ENCODE assay signal across 8 cellular contexts in genomic region chr15:78797956-78798754, GRCh38. TPM values are rescaled to one million over a fixed set of nuclear protein-coding genes. Genes with fewer than 3 reads are reported as not detected.
DNase-seq lines count a peak whose midpoint lies in the region; ATAC-seq and TF ChIP-seq lines count a peak whose summit lies in the region.
"Not testable (repeated sequence)": the region's sequence is repeated elsewhere in the genome, so short reads cannot be mapped to it uniquely, and the experiment has no call there.

No MANE protein-coding gene starts in this region.

- WGBS in neuronal stem cell (ENCODE audit: extremely low coverage in 2 of 2, insufficient read length in 2 of 2, insufficient replicate concordance in 1 of 2), 2 donors, result no CpG with 5 or more reads among the region's 19 CpGs

- not testable (repeated sequence) for H2AK5ac ChIP-seq in neuronal stem cell (ENCODE audit: low read depth, low read length)

- not testable (repeated sequence) for H3K9me3 ChIP-seq in ascending aorta; neuronal stem cell (replicated peaks in 1 of 2; ENCODE audit: control insufficient read depth in 2 of 2, insufficient read depth in 1 of 2, low read depth in 1 of 2, low read length in 2 of 2); thoracic aorta

- not testable (repeated sequence) for H3K18ac ChIP-seq in neuronal stem cell (ENCODE audit: low read length)

- not testable (repeated sequence) for H2BK120ac ChIP-seq in neuronal stem cell (ENCODE audit: low read depth, low read length)

- peaks cover 11 to 19% of the 10 kb centered on the region in 2 donors for H3K36me3 ChIP-seq in ascending aorta
- peaks cover 25 to 63% of the 10 kb centered on the region in 2 donors for H3K36me3 ChIP-seq in neuronal stem cell (replicated peaks in 1 of 2; ENCODE audit: control insufficient read depth in 2 of 2, insufficient read depth in 2 of 2, low read length in 2 of 2)
- not testable (repeated sequence) for H3K36me3 ChIP-seq in thoracic aorta

- intact Hi-C loops in ascending aorta (cut with DNase I); left cardiac atrium (cut with DNase I): not testable (repeated sequence)

- not testable (repeated sequence) for H3K14ac ChIP-seq in neuronal stem cell (ENCODE audit: low read length)

- H2BK5ac ChIP-seq in neuronal stem cell (ENCODE audit: low read length), result not testable (repeated sequence)

- H3K4ac ChIP-seq in neuronal stem cell (ENCODE audit: low read length), result not testable (repeated sequence)

- not testable (repeated sequence) for H2BK15ac ChIP-seq in neuronal stem cell (ENCODE audit: low read length)

- not testable (repeated sequence) for H3K9ac ChIP-seq in neuronal stem cell (ENCODE audit: low read depth, low read length, poor library complexity)

- DNase-seq in Caki2 (ENCODE audit: low read depth) (peak; percentile 35), HT1080 (ENCODE audit: low read depth) (peak; percentile 50), RPMI7951 (ENCODE audit: low read depth) (peak; percentile 92), ascending aorta (ENCODE audit: low spot score in 2 of 2) (peak in 1 of 2 donors; percentile 75), fibroblast of mammary gland (ENCODE audit: low read depth) (peak; percentile 44), left cardiac atrium (peak; percentile 62)
- not testable (repeated sequence) for DNase-seq in neuronal stem cell (ENCODE audit: low spot score); thoracic aorta (ENCODE audit: low spot score)

- H4K8ac ChIP-seq in neuronal stem cell (ENCODE audit: low read depth, low read length), result not testable (repeated sequence)

- peaks cover 12% of the 10 kb centered on the region for H3K79me1 ChIP-seq in neuronal stem cell (ENCODE audit: low read depth, low read length)

- H3K4me1 ChIP-seq in ascending aorta (peaks cover 0 to 11% of the 10 kb centered on the region in 2 donors), thoracic aorta (ENCODE audit: control insufficient read depth in 1 of 2, low read depth in 2 of 2) (peaks cover 9 to 20% of the 10 kb centered on the region in 2 donors)
- H3K4me1 ChIP-seq in neuronal stem cell (ENCODE audit: control insufficient read depth in 2 of 2, insufficient read depth in 1 of 2, low read depth in 1 of 2, low read length in 2 of 2), result not testable (repeated sequence)

- not testable (repeated sequence) for H3K4me3 ChIP-seq in ascending aorta; fibroblast of mammary gland (ENCODE audit: control insufficient read depth, low read depth, low read length); thoracic aorta
- peak overlapping the region in 1 of 2 donors; percentile 60 for H3K4me3 ChIP-seq in neuronal stem cell (ENCODE audit: low read length in 2 of 2)

- peak overlapping the region; percentile 27 to 61 for H3K27ac ChIP-seq in ascending aorta
- H3K27ac ChIP-seq in neuronal stem cell (replicated peaks; ENCODE audit: low read length), result not testable (repeated sequence)
- peak overlapping the region in 1 of 2 donors; percentile 2 for H3K27ac ChIP-seq in thoracic aorta

- H3K4me2 ChIP-seq in neuronal stem cell (ENCODE audit: insufficient read depth, low read length, poor library complexity, severe bottlenecking), result not testable (repeated sequence)

- not testable (repeated sequence) for H4K91ac ChIP-seq in neuronal stem cell (ENCODE audit: low read depth, low read length, poor library complexity)

- H2AFZ ChIP-seq in neuronal stem cell (ENCODE audit: low read length), result not testable (repeated sequence)

- not testable (repeated sequence) for TF ChIP-seq CTCF in ascending aorta (IDR thresholded peaks at IDR 0.05); fibroblast of mammary gland (conservative IDR thresholded peaks at IDR 0.05; ENCODE audit: control insufficient read depth, insufficient read depth, low read depth, low read length); thoracic aorta (IDR thresholded peaks at IDR 0.05)

- ATAC-seq in left cardiac atrium (peak; percentile 85 to 96), thoracic aorta (ENCODE audit: insufficient number of reproducible peaks, low FRiP score, low read depth) (peak; percentile 39)

- H3K27me3 ChIP-seq in ascending aorta; neuronal stem cell (ENCODE audit: control insufficient read depth in 3 of 3, insufficient read depth in 3 of 3, low read depth in 1 of 3, low read length in 3 of 3); thoracic aorta (replicated peaks; ENCODE audit: insufficient read depth): not testable (repeated sequence)

- peak overlapping the region; percentile 29 for H3K23ac ChIP-seq in neuronal stem cell (ENCODE audit: low read depth, low read length, poor library complexity)

- in situ Hi-C loops in Caki2 (cut with HindIII; ENCODE audit: low pct_unique_long_range_greater_than_20kb, low sequenced_read_pairs), result not testable (repeated sequence)

- H2BK12ac ChIP-seq in neuronal stem cell (ENCODE audit: low read length), result not testable (repeated sequence)

RNA-seq across cellular contexts. Expression of gene ADAMTS7, which starts 13.1 kb away (rescaled TPM):
- 4.6 and 5.7 TPM in 2 replicates for total RNA-seq in Caki2 (2014; rRNA removed; shearing (Covaris generic); ENCODE audit: low replicate concordance)
- 0.23 and 0.96 TPM in 2 replicates for total RNA-seq in HT1080 (2014; rRNA removed; shearing (Covaris generic))
- polyA plus RNA-seq in HT1080 (2015; cell fraction: cytosol; rRNA removed), result 3.4 and 3.7 TPM in 2 replicates
- polyA plus RNA-seq in HT1080 (2015; cell fraction: nucleus; rRNA removed), result 18.6 and 20.0 TPM in 2 replicates
- 6.8 and 9.7 TPM in 2 replicates for total RNA-seq in RPMI7951 (2014; rRNA removed; shearing (Covaris generic))
- 33.3 TPM for total RNA-seq in ascending aorta
- 10 to 100 TPM; 35.8 to 45.9 TPM for total RNA-seq in left cardiac atrium
- 36.9 TPM for polyA plus RNA-seq in neuronal stem cell (2013, experiment 1 of 2)
- polyA plus RNA-seq in neuronal stem cell (2013, experiment 2 of 2), result 37.0 TPM
- 10 to 100 TPM; 15.6 to 60.2 TPM for total RNA-seq in thoracic aorta
